Comparison of ENCODE assay signal across 24 cellular contexts in the genomic region with DNA sequence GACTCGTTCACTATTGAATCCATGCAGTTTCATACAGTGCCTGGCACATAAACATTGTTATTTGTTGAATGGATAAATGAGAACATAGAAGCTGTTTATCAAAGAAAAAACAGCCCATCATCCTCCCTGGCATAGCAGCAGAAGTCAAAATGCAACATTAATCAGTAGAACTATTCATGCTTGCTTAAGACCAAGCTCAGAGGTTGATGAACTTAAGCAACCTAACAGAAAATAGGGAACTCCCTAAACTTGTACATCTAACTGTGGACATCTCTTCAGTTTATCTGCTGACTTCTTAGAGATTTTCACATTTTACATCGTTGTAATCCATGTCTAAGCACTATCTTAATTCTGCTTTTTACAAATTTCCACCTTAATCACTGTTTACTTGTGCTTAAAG. TPM values are rescaled to one million over a fixed set of nuclear protein-coding genes. Genes with fewer than 3 reads are reported as not detected.
A peak's percentile ranks its signal among the peaks of the same experiment; 100 is the strongest.
DNase-seq lines count a peak whose midpoint lies in the region; ATAC-seq and TF ChIP-seq lines count a peak whose summit lies in the region.
"Had no signal": no experiment of that assay in that cellular context is flagged by ENCODE, and none has a peak within 500 bp of the region (broad histone marks: within the 10 kb centered on the region; RNA-seq: fewer than 3 reads in every experiment).

No MANE protein-coding gene starts in this region.

- no peaks in the 10 kb centered on the region for H3K9me2 ChIP-seq in GM23338 (ENCODE audit: insufficient read depth)

- TF ChIP-seq CTCF in testis (IDR thresholded peaks at IDR 0.05) (no peak), dorsolateral prefrontal cortex (IDR thresholded peaks at IDR 0.05 in 54 of 56, conservative IDR thresholded peaks at IDR 0.05 in 2 of 56; ENCODE audit: low read depth in 1 of 56, partially characterized antibody in 56 of 56) (no peak), GM23338 (conservative IDR thresholded peaks at IDR 0.05; ENCODE audit: low read depth in 2 of 2) (no peak)

- peak; percentile 36 to 48 for DNase-seq in AML-193 (lab: John Stamatoyannopoulos, UW)
- peak; percentile 54 for DNase-seq in NOMO-1 treated with DMSO at 0.1 percent for 48 hours (lab: John Stamatoyannopoulos, UW; ENCODE audit: unreplicated experiment)
- DNase-seq in amniotic epithelial cell (ENCODE audit: low read depth): peak; percentile 50
- peak; percentile 25 for DNase-seq in testis
- no peak for DNase-seq in dorsolateral prefrontal cortex
- DNase-seq in H7: no peak
- no peak for DNase-seq in GM23338 (ENCODE audit: low spot score)
- DNase-seq: CD4-positive, alpha-beta T cell; COR-L47; DMS79; H9; HFFc6; KBM-7; NCI-H1417; NCI-H1694 treated with DMSO at 0.1 percent for 48 hours; NCI-H2081 treated with DMSO at 0.1 percent for 48 hours; NCI-H2171 treated with DMSO at 0.1 percent for 48 hours; NCI-H524 treated with DMSO at 0.1 percent for 48 hours; NCI-H82; PC-9; RPMI8226; SHP77 treated with DMSO at 0.1 percent for 48 hours had no signal

- intact Hi-C loops in testis (cut with DNase I; ENCODE audit: low total_unique reads): no loop called here
- intact Hi-C loops in dorsolateral prefrontal cortex (cut with DNase I): no loop called here

- H3K27me3 Mint-ChIP-seq in GM23338 (ENCODE audit: insufficient read depth, low read depth, poor library complexity): peaks cover 7% of the 10 kb centered on the region
- H3K27me3 Mint-ChIP-seq: CD4-positive, alpha-beta T cell had no signal

- no peak for TF ChIP-seq POLR2A in testis (IDR thresholded peaks at IDR 0.05)

- H3F3A ChIP-seq in GM23338 (replicated peaks; ENCODE audit: low read depth): no peaks in the 10 kb centered on the region

- H3K9me3 Mint-ChIP-seq in GM23338: no peaks in the 10 kb centered on the region
- H3K9me3 Mint-ChIP-seq: CD4-positive, alpha-beta T cell; H9; HFFc6 had no signal

- no peaks in the 10 kb centered on the region for H3K4me1 Mint-ChIP-seq in GM23338
- H3K4me1 Mint-ChIP-seq: H9 had no signal

- no peaks in the 10 kb centered on the region for H4K20me1 ChIP-seq in GM23338 (replicated peaks; ENCODE audit: insufficient read depth)

- no peaks in the 10 kb centered on the region for H3K36me3 Mint-ChIP-seq in GM23338 (ENCODE audit: low read depth)

- H2AFZ ChIP-seq in GM23338: no peak overlapping the region
- H2AFZ ChIP-seq: PC-9 had no signal

- no peak overlapping the region for H3K4me3 ChIP-seq in testis
- H3K4me3 ChIP-seq in dorsolateral prefrontal cortex: no peak overlapping the region
- H3K4me3 ChIP-seq in H7 (ENCODE audit: insufficient read depth, low read depth, low read length): no peak overlapping the region
- H3K4me3 ChIP-seq in GM23338: no peak overlapping the region
- H3K4me3 ChIP-seq: PC-9 had no signal

- no peaks in the 10 kb centered on the region for H3K27me3 ChIP-seq in testis
- no peaks in the 10 kb centered on the region for H3K27me3 ChIP-seq in dorsolateral prefrontal cortex
- H3K27me3 ChIP-seq in H7 (ENCODE audit: control insufficient read depth, insufficient read depth, low read length): no peaks in the 10 kb centered on the region
- no peaks in the 10 kb centered on the region for H3K27me3 ChIP-seq in GM23338 (ENCODE audit: insufficient read depth)

- no peak overlapping the region for H3K4me3 Mint-ChIP-seq in GM23338
- H3K4me3 Mint-ChIP-seq: CD4-positive, alpha-beta T cell; H9; HFFc6 had no signal

- H3K9me3 ChIP-seq in testis: no peaks in the 10 kb centered on the region

- no peak overlapping the region for H3K27ac Mint-ChIP-seq in GM23338
- H3K27ac Mint-ChIP-seq: CD4-positive, alpha-beta T cell; H9; HFFc6 had no signal

- H3K4me1 ChIP-seq in testis (peaks cover 4% of the 10 kb centered on the region), GM23338 (ENCODE audit: insufficient read depth) (no peaks in the 10 kb centered on the region)

- peak overlapping the region; percentile 15 to 64 for H3K27ac ChIP-seq in testis
- peak overlapping the region in 20 of 59 donors; percentile 0 to 70 (median 34) for H3K27ac ChIP-seq in dorsolateral prefrontal cortex
- H3K27ac ChIP-seq in GM23338 (ENCODE audit: low read depth): no peak overlapping the region
- H3K27ac ChIP-seq: HL-60, PC-9 had no signal

- H3K36me3 ChIP-seq in testis (ENCODE audit: low read depth, missing control alignments): no peaks in the 10 kb centered on the region
- H3K36me3 ChIP-seq in H7 (replicated peaks; ENCODE audit: control insufficient read depth, insufficient read depth, low read length): no peaks in the 10 kb centered on the region
- H3K36me3 ChIP-seq in GM23338 (ENCODE audit: insufficient read depth): no peaks in the 10 kb centered on the region

- no peak overlapping the region for H3K4me2 ChIP-seq in GM23338
- H3K4me2 ChIP-seq: PC-9 had no signal

- WGBS in testis, 2 donors: 53 to 73% methylated on average over 2 of the region's 2 CpGs

- H3K79me2 ChIP-seq in GM23338 (replicated peaks; ENCODE audit: insufficient read depth): no peaks in the 10 kb centered on the region

- ATAC-seq in GM23338: no peak
- ATAC-seq: SK-N-SH treated with all-trans-retinoic acid at 6 μM for 48 hours had no signal

RNA-seq across cellular contexts. Expression of a gene that starts 29.2 kb away (rescaled TPM):
- total RNA-seq in testis: 10 to 100 TPM in 1 of 2 donors, 1 to 10 TPM in 1; 8.1 to 17.6 TPM
- polyA plus RNA-seq in testis (ENCODE audit: insufficient read depth, low read depth, low replicate concordance): 22.7 TPM
- total RNA-seq in dorsolateral prefrontal cortex: 10 to 100 TPM in 4 of 120 experiments, 1 to 10 TPM in 116; 3.3 to 11.9 (median 6.8) TPM
- total RNA-seq in H7 (2014; rRNA removed; shearing (Covaris generic)): 2.7 and 4.8 TPM in 2 replicates
- 4.9 and 7.7 TPM in 2 replicates for total RNA-seq in GM23338 (2014; rRNA removed; shearing (Covaris generic))
- polyA plus RNA-seq in GM23338 (2016; fragmentation: Nextera tagmentation; extraction: Ambion mirVana): 2.8 and 3.1 TPM in 2 replicates

RNA-seq across cellular contexts. Expression of a gene that starts 29.5 kb away (rescaled TPM):
- total RNA-seq in testis: 100 to 1,000 TPM; 103 to 126 TPM
- 68.9 TPM for polyA plus RNA-seq in testis (ENCODE audit: insufficient read depth, low read depth, low replicate concordance)
- total RNA-seq in dorsolateral prefrontal cortex: 100 to 1,000 TPM in 51 of 120 experiments, 10 to 100 TPM in 69; 65.1 to 135 (median 98.1) TPM
- total RNA-seq in H7 (2014; rRNA removed; shearing (Covaris generic)): 7.8 and 12.6 TPM in 2 replicates
- total RNA-seq in GM23338 (2014; rRNA removed; shearing (Covaris generic)): 30.2 and 32.8 TPM in 2 replicates
- polyA plus RNA-seq in GM23338 (2016; fragmentation: Nextera tagmentation; extraction: Ambion mirVana): 8.1 and 11.6 TPM in 2 replicates

RNA-seq across cellular contexts. Expression of a gene that starts 50.2 kb away (rescaled TPM):
- total RNA-seq in testis (1 to 10 TPM in 1 of 2 donors, under 1 TPM in 1; 0.31 to 1.4 TPM), dorsolateral prefrontal cortex (10 to 100 TPM in 6 of 120 experiments, 1 to 10 TPM in 114; 1.8 to 15.1 (median 5.4) TPM)
- polyA plus RNA-seq in testis (ENCODE audit: insufficient read depth, low read depth, low replicate concordance) (3.1 TPM), GM23338 (2016; fragmentation: Nextera tagmentation; extraction: Ambion mirVana) (0.70 and 0.71 TPM in 2 replicates)
- total RNA-seq in H7 (2014; rRNA removed; shearing (Covaris generic)): 0.17 and 0.52 TPM in 2 replicates
- 2.8 and 3.3 TPM in 2 replicates for total RNA-seq in GM23338 (2014; rRNA removed; shearing (Covaris generic))
- total RNA-seq: CD4-positive, alpha-beta T cell had no signal

Comparison
In these comparisons a context has a peak if more than half of its experiments do, and no peak if none do; other contexts are left out.
1. DNase-seq: peak in AML-193 (2 of 2), NOMO-1 treated with DMSO at 0.1 percent for 48 hours (single experiment), amniotic epithelial cell (single experiment) and testis (single experiment); none in dorsolateral prefrontal cortex (0 of 10), H7 (single experiment) and GM23338 (single experiment).